Comparison of ENCODE assay signal across 12 cellular contexts in genomic region chr14:94041551-94042346, GRCh38. TPM values are rescaled to one million over a fixed set of nuclear protein-coding genes. Genes with fewer than 3 reads are reported as not detected.
DNase-seq lines count a peak whose midpoint lies in the region; ATAC-seq and TF ChIP-seq lines count a peak whose summit lies in the region.
"Had no signal": no experiment of that assay in that cellular context is flagged by ENCODE, and none has a peak within 500 bp of the region (broad histone marks: within the 10 kb centered on the region; RNA-seq: fewer than 3 reads in every experiment).

No MANE protein-coding gene starts in this region.

- intact Hi-C loops in mucosa of descending colon (cut with DNase I, micrococcal nuclease) (no loop called here), vagina (cut with DNase I) (no loop called here)

- no peak overlapping the region for H3K4me3 Mint-ChIP-seq in activated T-cell treated with anti-CD3 and anti-CD28 coated beads, Interleukin-2, amount 50 U/mL, for 72 hours

- TF ChIP-seq POLR2A in vagina (IDR thresholded peaks at IDR 0.05) = no peak

- peaks cover 2% of the 10 kb centered on the region for H3K4me1 Mint-ChIP-seq in activated T-cell treated with anti-CD3 and anti-CD28 coated beads, Interleukin-2, amount 50 U/mL, for 72 hours (ENCODE audit: low read depth)

- H3K27ac Mint-ChIP-seq in activated T-cell treated with anti-CD3 and anti-CD28 coated beads, Interleukin-2, amount 50 U/mL, for 72 hours = no peak overlapping the region

- no peaks in the 10 kb centered on the region for H3K27me3 ChIP-seq in vagina

- H3K36me3 ChIP-seq in mucosa of descending colon (ENCODE audit: low read depth) (no peaks in the 10 kb centered on the region), vagina (peaks cover 0 to 8% of the 10 kb centered on the region in 2 donors)

- H3K27me3 Mint-ChIP-seq in activated T-cell treated with anti-CD3 and anti-CD28 coated beads, Interleukin-2, amount 50 U/mL, for 72 hours (ENCODE audit: low read depth) = no peaks in the 10 kb centered on the region

- no peaks in the 10 kb centered on the region for H3K9me3 Mint-ChIP-seq in activated T-cell treated with anti-CD3 and anti-CD28 coated beads, Interleukin-2, amount 50 U/mL, for 72 hours

- DNase-seq in activated T-cell treated with anti-CD3 and anti-CD28 coated beads, Interleukin-2, amount 50 U/mL, for 72 hours = no peak
- DNase-seq in activated T-cell treated with anti-CD3 and anti-CD28 coated beads, Interleukin-2, amount 50 U/mL, for 1 hour = no peak
- peak; percentile 88 for DNase-seq in fibroblast of mammary gland (ENCODE audit: low read depth)
- DNase-seq in mucosa of descending colon = peak in 1 of 3 donors; percentile 20
- DNase-seq in vagina (ENCODE audit: extremely low spot score in 2 of 2) = no peak
- no peak for DNase-seq in RKO (ENCODE audit: low spot score)
- DNase-seq in activated naive CD4-positive, alpha-beta T cell treated with anti-CD3 and anti-CD28 coated beads, Interleukin-2, amount 50 U/mL, for 16 hours = no peak
- no peak for DNase-seq in DMS79 treated with DMSO at 0.1 percent for 48 hours (lab: John Stamatoyannopoulos, UW)
- DNase-seq: mesendoderm, NCI-H187, small intestine had no signal

- peaks cover 0 to 3% of the 10 kb centered on the region in 2 donors for H3K36me3 Mint-ChIP-seq in activated T-cell treated with anti-CD3 and anti-CD28 coated beads, Interleukin-2, amount 50 U/mL, for 72 hours (ENCODE audit: insufficient read depth in 2 of 2)

- H3K9me3 ChIP-seq in mucosa of descending colon (no peaks in the 10 kb centered on the region), vagina (no peaks in the 10 kb centered on the region)

- H3K4me1 ChIP-seq in mucosa of descending colon (ENCODE audit: low read depth) (no peaks in the 10 kb centered on the region), vagina (peaks cover 17% of the 10 kb centered on the region)

- H3K27ac ChIP-seq in vagina = peak overlapping the region; percentile 59

- no peak overlapping the region for H3K4me3 ChIP-seq in fibroblast of mammary gland (ENCODE audit: control insufficient read depth, low read depth, low read length)
- H3K4me3 ChIP-seq in mucosa of descending colon = no peak overlapping the region
- no peak overlapping the region for H3K4me3 ChIP-seq in vagina

- ATAC-seq in activated T-cell treated with anti-CD3 and anti-CD28 coated beads, Interleukin-2, amount 50 U/mL, for 72 hours (replicated peaks in 1 of 2) = peak; percentile 3 to 6
- ATAC-seq in mucosa of descending colon = peak; percentile 11

- TF ChIP-seq CTCF in fibroblast of mammary gland (conservative IDR thresholded peaks at IDR 0.05; ENCODE audit: control insufficient read depth, insufficient read depth, low read depth, low read length) = no peak
- no peak for TF ChIP-seq CTCF in mucosa of descending colon (IDR thresholded peaks at IDR 0.05)
- no peak for TF ChIP-seq CTCF in vagina (IDR thresholded peaks at IDR 0.05)

RNA-seq across cellular contexts. Expression of gene OTUB2, which starts 15.6 kb away (rescaled TPM):
- total RNA-seq in activated T-cell treated with anti-CD3 and anti-CD28 coated beads, Interleukin-2, amount 50 U/mL, for 72 hours = 1 to 10 TPM; 1.9 to 2.1 TPM
- total RNA-seq in mucosa of descending colon = 1 to 10 TPM; 1.3 to 3.5 (median 1.4) TPM
- total RNA-seq in vagina = 1.7 TPM

RNA-seq across cellular contexts. Expression of gene DDX24, which starts 39.3 kb away (rescaled TPM):
- 100 to 1,000 TPM; 193 to 197 TPM for total RNA-seq in activated T-cell treated with anti-CD3 and anti-CD28 coated beads, Interleukin-2, amount 50 U/mL, for 72 hours
- total RNA-seq in mucosa of descending colon (100 to 1,000 TPM in 2 of 3 donors, 10 to 100 TPM in 1; 90.6 to 197 (median 107) TPM), vagina (109 TPM)

RNA-seq across cellular contexts. Expression of gene IFI27L1, which starts 39.4 kb away (rescaled TPM):
- total RNA-seq in activated T-cell treated with anti-CD3 and anti-CD28 coated beads, Interleukin-2, amount 50 U/mL, for 72 hours = 10 to 100 TPM; 59.6 to 71.4 TPM
- 10 to 100 TPM; 19.9 to 29.9 (median 20.6) TPM for total RNA-seq in mucosa of descending colon
- 18.9 TPM for total RNA-seq in vagina

RNA-seq across cellular contexts. Expression of gene CCDC197, which starts 44.6 kb away (rescaled TPM):
- 1 to 10 TPM; 1.6 to 2.2 TPM for total RNA-seq in activated T-cell treated with anti-CD3 and anti-CD28 coated beads, Interleukin-2, amount 50 U/mL, for 72 hours
- total RNA-seq in mucosa of descending colon = not detected
- not detected for total RNA-seq in vagina
- total RNA-seq: epithelial cell of proximal tubule had no signal
